9 cellular contexts compared by ENCODE assay signal in genomic region chr5:36079200-36079761, GRCh38. TPM values are rescaled to one million over a fixed set of nuclear protein-coding genes. Genes with fewer than 3 reads are reported as not detected.
DNase-seq lines count a peak whose midpoint lies in the region; ATAC-seq, FAIRE-seq and TF ChIP-seq lines count a peak whose summit lies in the region.
"Had no signal": no experiment of that assay in that cellular context is flagged by ENCODE, and none has a peak within 500 bp of the region (broad histone marks: within the 10 kb centered on the region; RNA-seq: fewer than 3 reads in every experiment).

No MANE protein-coding gene starts in this region.

- no peaks in the 10 kb centered on the region for H3K36me3 ChIP-seq in astrocyte (ENCODE audit: insufficient read depth, low read length)
- H3K36me3 ChIP-seq in iPS-20b (ENCODE audit: insufficient read depth, low read depth, low read length) = no peaks in the 10 kb centered on the region

- no peaks in the 10 kb centered on the region for H3K36me3 Mint-ChIP-seq in activated naive CD4-positive, alpha-beta T cell treated with anti-CD3 and anti-CD28 coated beads for 36 hours (ENCODE audit: low read depth)
- H3K36me3 Mint-ChIP-seq in astrocyte (ENCODE audit: low read depth, unreplicated experiment) = no peaks in the 10 kb centered on the region
- H3K36me3 Mint-ChIP-seq in stimulated activated memory B cell treated with anti-CD40 and anti-IgM and Interleukin-4, amounts not matched to agents 10 μg/mL and 1 μg/mL and 100 μg/mL, for 72 hours = no peaks in the 10 kb centered on the region

- H3K4me1 Mint-ChIP-seq in activated naive CD4-positive, alpha-beta T cell treated with anti-CD3 and anti-CD28 coated beads for 36 hours (ENCODE audit: low read depth) = no peaks in the 10 kb centered on the region
- no peaks in the 10 kb centered on the region for H3K4me1 Mint-ChIP-seq in astrocyte (ENCODE audit: low read depth, unreplicated experiment)
- no peaks in the 10 kb centered on the region for H3K4me1 Mint-ChIP-seq in stimulated activated memory B cell treated with anti-CD40 and anti-IgM and Interleukin-4, amounts not matched to agents 10 μg/mL and 1 μg/mL and 100 μg/mL, for 72 hours

- H2AFZ ChIP-seq in astrocyte (ENCODE audit: low read depth, low read length) = peak overlapping the region; percentile 57

- intact Hi-C loops in activated naive CD4-positive, alpha-beta T cell treated with anti-CD3 and anti-CD28 coated beads for 36 hours (cut with micrococcal nuclease) = loop anchor here (1.0 to 5.0 kb wide), 6 partner anchors 72 to 613 kb away; partner anchors contain the start of gene LMBRD2

- CTCF ChIA-PET in activated naive CD4-positive, alpha-beta T cell treated with anti-CD3 and anti-CD28 coated beads for 36 hours (lab: Charles Lee) = interaction anchor here (0.6 to 2.4 kb wide), 39 partner anchors 8 to 1386 kb away, joined by 3 to 20 read pairs (median 4); partner anchors contain the start of genes SKP2 and UGT3A2

- H3K9ac ChIP-seq in astrocyte (ENCODE audit: low read length) (no peak overlapping the region), iPS-20b (ENCODE audit: low read depth, low read length) (no peak overlapping the region)

- DNase-seq in activated naive CD4-positive, alpha-beta T cell treated with anti-CD3 and anti-CD28 coated beads for 36 hours = peak; percentile 47
- no peak for DNase-seq in activated naive CD4-positive, alpha-beta T cell (lab: John Stamatoyannopoulos, UW)
- DNase-seq in NCI-H524 (lab: John Stamatoyannopoulos, UW) (peak; percentile 81 to 91), astrocyte (ENCODE audit: low read depth) (peak; percentile 23)

- H3K4me3 Mint-ChIP-seq in activated naive CD4-positive, alpha-beta T cell treated with anti-CD3 and anti-CD28 coated beads for 36 hours = no peak overlapping the region
- no peak overlapping the region for H3K4me3 Mint-ChIP-seq in astrocyte (ENCODE audit: unreplicated experiment)
- H3K4me3 Mint-ChIP-seq in stimulated activated memory B cell treated with anti-CD40 and anti-IgM and Interleukin-4, amounts not matched to agents 10 μg/mL and 1 μg/mL and 100 μg/mL, for 72 hours = no peak overlapping the region

- no peaks in the 10 kb centered on the region for H3K79me2 ChIP-seq in astrocyte (ENCODE audit: insufficient read depth, low read length)

- no peak overlapping the region for H3K27ac ChIP-seq in astrocyte (ENCODE audit: low read depth, low read length)
- no peak overlapping the region for H3K27ac ChIP-seq in iPS-20b (ENCODE audit: low read length)

- no peak overlapping the region for H3K4me3 ChIP-seq in astrocyte (ENCODE audit: insufficient read depth, low read depth, low read length)
- H3K4me3 ChIP-seq in iPS-20b (ENCODE audit: low read length) = peak overlapping the region; percentile 49; the same call in 1 of the 2 replicates

- ATAC-seq in GM21423 (IDR thresholded peaks at IDR 0.05; ENCODE audit: unreplicated experiment) (peak; percentile 96), HG03565 (IDR thresholded peaks at IDR 0.05; ENCODE audit: unreplicated experiment) (peak; percentile 99)
- peak; percentile 75 for ATAC-seq in stimulated activated memory B cell treated with anti-CD40 and anti-IgM and Interleukin-4, amounts not matched to agents 10 μg/mL and 1 μg/mL and 100 μg/mL, for 72 hours

- peak; percentile 65 for TF ChIP-seq CTCF in astrocyte (IDR thresholded peaks at IDR 0.05; ENCODE audit: insufficient read depth, low read depth, low read length)

- H3K27me3 ChIP-seq in astrocyte (ENCODE audit: insufficient read depth, low read length) = peaks cover 2% of the 10 kb centered on the region
- no peaks in the 10 kb centered on the region for H3K27me3 ChIP-seq in iPS-20b (ENCODE audit: insufficient read depth, low read length)

- no peak overlapping the region for H3K27ac Mint-ChIP-seq in activated naive CD4-positive, alpha-beta T cell treated with anti-CD3 and anti-CD28 coated beads for 36 hours
- no peak overlapping the region for H3K27ac Mint-ChIP-seq in astrocyte (ENCODE audit: unreplicated experiment)
- H3K27ac Mint-ChIP-seq in stimulated activated memory B cell treated with anti-CD40 and anti-IgM and Interleukin-4, amounts not matched to agents 10 μg/mL and 1 μg/mL and 100 μg/mL, for 72 hours = no peak overlapping the region

- FAIRE-seq in astrocyte (lab: Jason Lieb, UNC) = peak; percentile 43

- H3K9me3 ChIP-seq in astrocyte (ENCODE audit: insufficient read depth, low read depth, low read length) (no peaks in the 10 kb centered on the region), iPS-20b (ENCODE audit: insufficient read depth, low read depth, low read length) (no peaks in the 10 kb centered on the region)

- no peaks in the 10 kb centered on the region for H3K9me3 Mint-ChIP-seq in activated naive CD4-positive, alpha-beta T cell treated with anti-CD3 and anti-CD28 coated beads for 36 hours
- H3K9me3 Mint-ChIP-seq in astrocyte (ENCODE audit: unreplicated experiment) = no peaks in the 10 kb centered on the region
- no peaks in the 10 kb centered on the region for H3K9me3 Mint-ChIP-seq in stimulated activated memory B cell treated with anti-CD40 and anti-IgM and Interleukin-4, amounts not matched to agents 10 μg/mL and 1 μg/mL and 100 μg/mL, for 72 hours

- H3K4me1 ChIP-seq in astrocyte (ENCODE audit: insufficient read depth, low read length) = no peaks in the 10 kb centered on the region
- H3K4me1 ChIP-seq in iPS-20b (ENCODE audit: insufficient read depth, low read length) = peaks cover 12% of the 10 kb centered on the region

- H4K20me1 ChIP-seq in astrocyte (ENCODE audit: insufficient read depth, low read length) = no peaks in the 10 kb centered on the region

- H3K4me2 ChIP-seq in astrocyte (ENCODE audit: low read length) = no peak overlapping the region

- H3K27me3 Mint-ChIP-seq in activated naive CD4-positive, alpha-beta T cell treated with anti-CD3 and anti-CD28 coated beads for 36 hours (ENCODE audit: low read depth) = peaks cover 11% of the 10 kb centered on the region
- peaks cover 2% of the 10 kb centered on the region for H3K27me3 Mint-ChIP-seq in astrocyte (ENCODE audit: low read depth, unreplicated experiment)
- H3K27me3 Mint-ChIP-seq in stimulated activated memory B cell treated with anti-CD40 and anti-IgM and Interleukin-4, amounts not matched to agents 10 μg/mL and 1 μg/mL and 100 μg/mL, for 72 hours = peaks cover 46% of the 10 kb centered on the region

RNA-seq across cellular contexts. Expression of gene UGT3A2, which starts 12.6 kb away (rescaled TPM):
- not detected for total RNA-seq in activated naive CD4-positive, alpha-beta T cell treated with anti-CD3 and anti-CD28 coated beads for 36 hours
- total RNA-seq in astrocyte = 0.43 and 0.86 TPM in 2 replicates
- total RNA-seq: mononuclear cell had no signal

Comparison
In these comparisons a context has a peak if more than half of its experiments do, and no peak if none do; other contexts are left out.
1. DNase-seq: peak in activated naive CD4-positive, alpha-beta T cell treated with anti-CD3 and anti-CD28 coated beads for 36 hours (single experiment), NCI-H524 (2 of 2) and astrocyte (single experiment); none in activated naive CD4-positive, alpha-beta T cell (0 of 4).
2. Peak in every context shown above with its lines, with median percentiles within 50 percentile points of each other: ATAC-seq.